ENCODE assay signal across 1 cellular context in genomic region chr1:21273743-21274142, GRCh38.
TF ChIP-seq lines count a peak whose summit lies in the region.

No MANE protein-coding gene starts in this region.

TF ChIP-seq in H1, 55 proteins besides CTCF, POLR2A, EP300 and RAD21:
- no peak for TF ChIP-seq BRCA1 (IDR thresholded peaks at IDR 0.05; ENCODE audit: low read depth, low read length)
